8 cellular contexts compared by ENCODE assay signal in the genomic region with DNA sequence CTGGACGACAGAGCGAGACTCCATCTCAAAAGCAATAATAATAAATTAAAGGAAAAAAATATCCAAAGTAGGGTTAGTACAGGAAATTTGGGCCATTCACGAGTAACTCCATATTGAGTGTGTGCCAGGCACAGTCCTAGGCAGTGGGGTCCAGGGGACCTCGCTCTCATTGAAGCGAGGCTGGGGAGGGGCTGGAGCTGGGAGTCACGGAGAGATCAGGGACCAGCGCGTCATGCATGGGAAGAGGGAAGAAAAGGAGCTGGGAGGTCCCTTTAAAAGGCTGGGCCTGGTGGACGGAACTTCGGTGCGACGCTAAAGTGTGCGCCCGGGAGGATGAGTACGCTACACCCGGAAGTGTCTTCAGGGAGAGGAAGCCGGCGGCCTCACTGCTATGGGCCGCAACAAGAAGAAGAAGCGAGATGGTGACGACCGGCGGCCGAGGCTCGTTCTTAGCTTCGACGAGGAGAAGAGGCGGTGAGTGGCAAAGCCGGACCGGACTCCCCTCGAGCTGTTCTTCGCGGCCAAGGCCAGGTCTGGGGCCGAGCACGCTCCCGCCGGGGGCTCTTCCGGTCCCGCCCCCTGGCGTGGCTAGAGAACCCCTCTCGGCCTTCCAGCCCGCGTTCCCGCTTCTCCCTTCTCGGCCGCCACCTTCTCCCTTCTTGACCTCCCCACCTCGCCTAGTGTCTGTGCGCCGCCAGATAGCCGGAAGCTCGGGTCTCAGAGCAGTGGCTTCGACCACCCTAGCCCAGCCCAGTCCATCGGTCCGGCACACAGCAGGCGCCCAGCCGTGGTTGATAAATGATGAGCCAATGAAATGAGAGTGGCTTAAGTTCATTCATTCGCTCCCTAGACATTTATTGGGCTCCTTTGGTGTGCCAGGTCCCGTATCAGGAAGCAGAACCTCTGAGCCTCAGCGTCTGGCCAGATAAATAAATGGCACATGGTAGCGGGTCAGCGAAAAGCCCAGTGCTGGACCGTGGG. TPM values are rescaled to one million over a fixed set of nuclear protein-coding genes. Genes with fewer than 3 reads are reported as not detected.
DNase-seq lines count a peak whose midpoint lies in the region; ATAC-seq, FAIRE-seq and TF ChIP-seq lines count a peak whose summit lies in the region.

A gene with protein sequence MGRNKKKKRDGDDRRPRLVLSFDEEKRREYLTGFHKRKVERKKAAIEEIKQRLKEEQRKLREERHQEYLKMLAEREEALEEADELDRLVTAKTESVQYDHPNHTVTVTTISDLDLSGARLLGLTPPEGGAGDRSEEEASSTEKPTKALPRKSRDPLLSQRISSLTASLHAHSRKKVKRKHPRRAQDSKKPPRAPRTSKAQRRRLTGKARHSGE (plus strand): TSS at position 342 of the 981 bp plus-strand sequence. CDS start 50 bp downstream, at position 392.

- H3K4me1 Mint-ChIP-seq in activated T-helper 17 cell treated with anti-CD3 and anti-CD28 coated beads, Interleukin-2, amount 50 U/mL, for 72 hours = peaks cover 6% of the 10 kb centered on the region
- peaks cover 18 to 32% of the 10 kb centered on the region in 2 donors for H3K4me1 Mint-ChIP-seq in natural killer cell

- H3K4me3 ChIP-seq in fibroblast of mammary gland (ENCODE audit: control insufficient read depth, low read depth, low read length) = peak within 1 kb of the TSS; percentile 77

- FAIRE-seq in D721Med (lab: Jason Lieb, UNC) = no peak

- H3K9me3 Mint-ChIP-seq in activated T-helper 17 cell treated with anti-CD3 and anti-CD28 coated beads, Interleukin-2, amount 50 U/mL, for 72 hours = no peaks in the 10 kb centered on the region
- no peaks in the 10 kb centered on the region for H3K9me3 Mint-ChIP-seq in natural killer cell

- peak within 1 kb of the TSS; percentile 98 for H3K4me3 Mint-ChIP-seq in activated T-helper 17 cell treated with anti-CD3 and anti-CD28 coated beads, Interleukin-2, amount 50 U/mL, for 72 hours
- H3K4me3 Mint-ChIP-seq in natural killer cell = peak within 1 kb of the TSS; percentile 98

- no peaks in the 10 kb centered on the region for H3K27me3 Mint-ChIP-seq in activated T-helper 17 cell treated with anti-CD3 and anti-CD28 coated beads, Interleukin-2, amount 50 U/mL, for 72 hours
- H3K27me3 Mint-ChIP-seq in natural killer cell (ENCODE audit: low read depth in 2 of 2) = no peaks in the 10 kb centered on the region

- peak; percentile 53 for DNase-seq in D721Med (ENCODE audit: insufficient read length, low spot score)
- DNase-seq in KG1 (lab: John Stamatoyannopoulos, UW) = peak; percentile 74
- peak; percentile 86 for DNase-seq in RPMI7951 (ENCODE audit: low read depth)
- peak; percentile 86 for DNase-seq in fibroblast of mammary gland (ENCODE audit: low read depth)
- peak; percentile 78 for DNase-seq in natural killer cell
- DNase-seq in stimulated activated naive CD8-positive, alpha-beta T cell treated with anti-CD3 and anti-CD28 coated beads, Interleukin-15, Interleukin-2, amounts not matched to agents 100 U/mL and 50 U/mL, for 24 hours = peak; percentile 77

- peaks cover 42% of the 10 kb centered on the region for H3K36me3 Mint-ChIP-seq in activated T-helper 17 cell treated with anti-CD3 and anti-CD28 coated beads, Interleukin-2, amount 50 U/mL, for 72 hours (ENCODE audit: low read depth)
- H3K36me3 Mint-ChIP-seq in natural killer cell = no peaks in the 10 kb centered on the region

- no peak for TF ChIP-seq CTCF in D721Med (IDR thresholded peaks at IDR 0.05; ENCODE audit: insufficient read depth, missing control alignments)
- no peak for TF ChIP-seq CTCF in fibroblast of mammary gland (conservative IDR thresholded peaks at IDR 0.05; ENCODE audit: control insufficient read depth, insufficient read depth, low read depth, low read length)
- TF ChIP-seq CTCF in natural killer cell (IDR thresholded peaks at IDR 0.05) = no peak

- H3K27ac Mint-ChIP-seq in activated T-helper 17 cell treated with anti-CD3 and anti-CD28 coated beads, Interleukin-2, amount 50 U/mL, for 72 hours = peak within 1 kb of the TSS; percentile 84
- H3K27ac Mint-ChIP-seq in natural killer cell = peak within 1 kb of the TSS; percentile 91 to 97

- ATAC-seq in GM21529 (IDR thresholded peaks at IDR 0.05; ENCODE audit: unreplicated experiment) (peak; percentile 69), natural killer cell (peak; percentile 91 to 93 (median 92))
- ATAC-seq in activated T-helper 17 cell treated with anti-CD3 and anti-CD28 coated beads, Interleukin-2, amount 50 U/mL, for 72 hours (replicated peaks) = peak; percentile 89
- ATAC-seq in stimulated activated naive CD8-positive, alpha-beta T cell treated with anti-CD3 and anti-CD28 coated beads, Interleukin-15, Interleukin-2, amounts not matched to agents 100 U/mL and 50 U/mL, for 24 hours = peak; percentile 79

- intact Hi-C loops in natural killer cell (cut with micrococcal nuclease) = loop anchor here (1.0 to 2.0 kb wide), 2 partner anchors 10 to 47 kb away; a partner anchor contains a TSS

RNA-seq across cellular contexts. Expression of the gene that starts here (rescaled TPM):
- total RNA-seq in RPMI7951 (2014; rRNA removed; shearing (Covaris generic)) = 28.8 and 39.6 TPM in 2 replicates
- 10 to 100 TPM; 22.1 to 46.1 TPM for total RNA-seq in activated T-helper 17 cell treated with anti-CD3 and anti-CD28 coated beads, Interleukin-2, amount 50 U/mL, for 72 hours
- 10 to 100 TPM; 28.0 to 45.1 (median 39.0) TPM for total RNA-seq in natural killer cell

Comparison
In these comparisons a context has a peak if more than half of its experiments do, and no peak if none do; other contexts are left out.
1. Peak in every context shown above with its lines: DNase-seq, ATAC-seq and H3K4me3 ChIP-seq.